In genomic region chr19:40321566-40322270, GRCh38 we compare ENCODE assay signal across 20 cellular contexts.
"Had no signal": no experiment of that assay in that cellular context is flagged by ENCODE, and none has a peak within 500 bp of the region (broad histone marks: within the 10 kb centered on the region; RNA-seq: fewer than 3 reads in every experiment).

No MANE protein-coding gene starts in this region.

- H3K9me3 ChIP-seq: heart left ventricle, spleen, testis, tibial nerve had no signal

- DNase-seq: cortex of kidney; effector CD8-positive, alpha-beta T cell; heart left ventricle; hippocampal formation; kidney glomerular epithelial cell; midbrain; occipital lobe; spleen; stimulated activated CD4-positive, alpha-beta T cell treated with anti-CD3 and anti-CD28 coated beads, Interleukin-15, amount 100 ng/mL, for 24 hours; stimulated activated CD4-positive, alpha-beta T cell treated with anti-CD3 and anti-CD28 coated beads, Interleukin-1b, Interleukin-23, amount 100 ng/mL, for 48 hours; stimulated activated CD4-positive, alpha-beta T cell treated with anti-CD3 and anti-CD28 coated beads, Interleukin-4, amount 100 ng/mL, for 24 hours; stimulated activated naive B cell treated with anti-CD40 and anti-IgM and Interleukin-4, amounts not matched to agents 10 μg/mL and 1 μg/mL and 100 μg/mL, for 72 hours; stimulated activated naive CD8-positive, alpha-beta T cell treated with anti-CD3 and anti-CD28 coated beads, Interleukin-15, amount 100 ng/mL, for 72 hours; testis had no signal

- H3K27ac Mint-ChIP-seq: memory B cell; natural killer cell treated with Interleukin-12 subunit alpha and Interleukin-12 subunit beta and Interleukin-15 and Interleukin-18, amount 100 ng/mL, for 72 hours; stimulated activated naive B cell treated with anti-CD40 and anti-IgM and Interleukin-4, amounts not matched to agents 10 μg/mL and 1 μg/mL and 100 μg/mL, for 72 hours had no signal

- H3K4me1 Mint-ChIP-seq: stimulated activated naive B cell treated with anti-CD40 and anti-IgM and Interleukin-4, amounts not matched to agents 10 μg/mL and 1 μg/mL and 100 μg/mL, for 72 hours; stimulated activated naive CD8-positive, alpha-beta T cell treated with anti-CD3 and anti-CD28 coated beads, Interleukin-15, amount 100 ng/mL, for 72 hours had no signal

- H3K4me3 ChIP-seq: dorsolateral prefrontal cortex, heart left ventricle, spleen, testis, tibial nerve had no signal

- H3K4me1 ChIP-seq: heart left ventricle, testis, tibial nerve had no signal

- ATAC-seq: left lobe of liver; natural killer cell treated with Interleukin-12 subunit alpha and Interleukin-12 subunit beta and Interleukin-15 and Interleukin-18, amount 100 ng/mL, for 72 hours; sciatic nerve; stimulated activated naive B cell treated with anti-CD40 and anti-IgM and Interleukin-4, amounts not matched to agents 10 μg/mL and 1 μg/mL and 100 μg/mL, for 72 hours; stimulated activated naive CD8-positive, alpha-beta T cell treated with anti-CD3 and anti-CD28 coated beads, Interleukin-15, amount 100 ng/mL, for 72 hours had no signal

- H3K4me3 Mint-ChIP-seq: memory B cell; natural killer cell treated with Interleukin-12 subunit alpha and Interleukin-12 subunit beta and Interleukin-15 and Interleukin-18, amount 100 ng/mL, for 72 hours; stimulated activated naive B cell treated with anti-CD40 and anti-IgM and Interleukin-4, amounts not matched to agents 10 μg/mL and 1 μg/mL and 100 μg/mL, for 72 hours; stimulated activated naive CD8-positive, alpha-beta T cell treated with anti-CD3 and anti-CD28 coated beads, Interleukin-15, amount 100 ng/mL, for 72 hours had no signal

- H3K27ac ChIP-seq: dorsolateral prefrontal cortex, heart left ventricle, testis, tibial nerve had no signal

- H3K27me3 Mint-ChIP-seq: memory B cell; natural killer cell treated with Interleukin-12 subunit alpha and Interleukin-12 subunit beta and Interleukin-15 and Interleukin-18, amount 100 ng/mL, for 72 hours; stimulated activated naive B cell treated with anti-CD40 and anti-IgM and Interleukin-4, amounts not matched to agents 10 μg/mL and 1 μg/mL and 100 μg/mL, for 72 hours; stimulated activated naive CD8-positive, alpha-beta T cell treated with anti-CD3 and anti-CD28 coated beads, Interleukin-15, amount 100 ng/mL, for 72 hours had no signal

- H3K27me3 ChIP-seq: dorsolateral prefrontal cortex, heart left ventricle, spleen, testis, tibial nerve had no signal

- H3K9me3 Mint-ChIP-seq: memory B cell; natural killer cell treated with Interleukin-12 subunit alpha and Interleukin-12 subunit beta and Interleukin-15 and Interleukin-18, amount 100 ng/mL, for 72 hours; stimulated activated naive B cell treated with anti-CD40 and anti-IgM and Interleukin-4, amounts not matched to agents 10 μg/mL and 1 μg/mL and 100 μg/mL, for 72 hours; stimulated activated naive CD8-positive, alpha-beta T cell treated with anti-CD3 and anti-CD28 coated beads, Interleukin-15, amount 100 ng/mL, for 72 hours had no signal
